ENCODE assay signal across 1 cellular context in genomic region chr1:231423648-231424047, GRCh38.
TF ChIP-seq lines count a peak whose summit lies in the region.

No MANE protein-coding gene starts in this region.

TF ChIP-seq in endothelial cell of umbilical vein, 7 proteins besides CTCF, POLR2A, EP300 and RAD21:
- no peak for TF ChIP-seq POLR2AphosphoS5 (IDR thresholded peaks at IDR 0.05; ENCODE audit: insufficient read depth, low read depth, low read length)
- no peak for TF ChIP-seq FOS (IDR thresholded peaks at IDR 0.05; ENCODE audit: borderline replicate concordance, insufficient read depth, low read length)
- no peak for TF ChIP-seq MYC (IDR thresholded peaks at IDR 0.05; ENCODE audit: low read depth, low read length)
- no peak for TF ChIP-seq EZH2 (IDR thresholded peaks at IDR 0.05; ENCODE audit: borderline replicate concordance, low read depth, low read length, severe bottlenecking)
- TF ChIP-seq, protein P1, sequence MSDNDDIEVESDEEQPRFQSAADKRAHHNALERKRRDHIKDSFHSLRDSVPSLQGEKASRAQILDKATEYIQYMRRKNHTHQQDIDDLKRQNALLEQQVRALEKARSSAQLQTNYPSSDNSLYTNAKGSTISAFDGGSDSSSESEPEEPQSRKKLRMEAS (IDR thresholded peaks at IDR 0.05; ENCODE audit: insufficient read depth, insufficient read length), result no peak
- TF ChIP-seq GATA2 (IDR thresholded peaks at IDR 0.05; ENCODE audit: insufficient read depth, insufficient read length, low read depth, low read length), result no peak
- TF ChIP-seq JUN (IDR thresholded peaks at IDR 0.05; ENCODE audit: borderline replicate concordance, insufficient read depth, insufficient read length, low read depth), result no peak
